In genomic region chr6:43668151-43669028, GRCh38 we compare ENCODE assay signal across 1 cellular context.
TF ChIP-seq lines count a peak whose summit lies in the region.

No MANE protein-coding gene starts in this region.

TF ChIP-seq in HepG2, 621 proteins besides CTCF, POLR2A, EP300 and RAD21 (continued from another document and continues in another):
- TF ChIP-seq ZBTB37 (CRISPR knock-in tag; IDR thresholded peaks at IDR 0.05) (no peak), CENPBD1 (CRISPR knock-in tag; IDR thresholded peaks at IDR 0.05; ENCODE audit: borderline replicate concordance, low read depth) (no peak; the same call in 1 of the 2 replicates), ZNF33B (CRISPR knock-in tag; IDR thresholded peaks at IDR 0.05) (no peak; the same call in 1 of the 2 replicates), NR2F1 (CRISPR knock-in tag; IDR thresholded peaks at IDR 0.05) (no peak), ZNF546 (CRISPR knock-in tag; conservative IDR thresholded peaks at IDR 0.05) (no peak), ZXDC (CRISPR knock-in tag; IDR thresholded peaks at IDR 0.05) (no peak), ATF3 (CRISPR knock-in tag; IDR thresholded peaks at IDR 0.05) (no peak), ZNF772 (CRISPR knock-in tag; IDR thresholded peaks at IDR 0.05) (no peak), CEBPG (CRISPR knock-in tag; IDR thresholded peaks at IDR 0.05) (peak; percentile 47), KLF13 (CRISPR knock-in tag; IDR thresholded peaks at IDR 0.05) (no peak), ZNF251 (CRISPR knock-in tag; IDR thresholded peaks at IDR 0.05) (0 out of 2 replicates have a peak, but pooled peaks have one; percentile 35), PRMT3 (CRISPR knock-in tag; IDR thresholded peaks at IDR 0.05; ENCODE audit: borderline replicate concordance, low read depth) (peak; percentile 19; the same call in 1 of the 2 replicates), ZNF609 (CRISPR knock-in tag; IDR thresholded peaks at IDR 0.05; ENCODE audit: borderline replicate concordance) (peak; percentile 79; the same call in 1 of the 2 replicates), MTF2 (CRISPR knock-in tag; IDR thresholded peaks at IDR 0.05; ENCODE audit: borderline replicate concordance) (peak; percentile 40; the same call in 1 of the 2 replicates), TERF1 (CRISPR knock-in tag; IDR thresholded peaks at IDR 0.05) (no peak), SRSF1 (optimal IDR thresholded peaks at IDR 0.05; ENCODE audit: low read depth, low read length) (peak; percentile 36), ZNF766 (CRISPR knock-in tag; IDR thresholded peaks at IDR 0.05; ENCODE audit: borderline replicate concordance) (no peak; the same call in none of the 2 replicates), SMARCC2 (IDR thresholded peaks at IDR 0.05) (no peak), ZFP1 (CRISPR knock-in tag; IDR thresholded peaks at IDR 0.05) (no peak), MZF1 (CRISPR knock-in tag; IDR thresholded peaks at IDR 0.05; ENCODE audit: borderline replicate concordance) (peak; percentile 89), MTA3 (CRISPR knock-in tag; IDR thresholded peaks at IDR 0.05) (no peak), MAX (IDR thresholded peaks at IDR 0.05) (peak; percentile 86), ZNF777 (CRISPR knock-in tag; IDR thresholded peaks at IDR 0.05) (no peak), ZNF788 (CRISPR knock-in tag; IDR thresholded peaks at IDR 0.05; ENCODE audit: borderline replicate concordance) (peak; percentile 87; the same call in 1 of the 2 replicates), ELK4 (CRISPR knock-in tag; IDR thresholded peaks at IDR 0.05; ENCODE audit: borderline replicate concordance) (no peak), ZNF343 (CRISPR knock-in tag; IDR thresholded peaks at IDR 0.05) (peak; percentile 87), ZNF687 (CRISPR knock-in tag; IDR thresholded peaks at IDR 0.05) (peak; percentile 96), ZNF562 (CRISPR knock-in tag; IDR thresholded peaks at IDR 0.05; ENCODE audit: borderline replicate concordance) (no peak), ZNF543 (CRISPR knock-in tag; IDR thresholded peaks at IDR 0.05) (peak; percentile 94), USF2 (IDR thresholded peaks at IDR 0.05; ENCODE audit: low read depth, low read length) (0 out of 2 replicates have a peak, but pooled peaks have one; percentile 4), USF2 (CRISPR knock-in tag; IDR thresholded peaks at IDR 0.05; ENCODE audit: borderline replicate concordance) (no peak), ZNF138 (CRISPR knock-in tag; IDR thresholded peaks at IDR 0.05; ENCODE audit: low read depth) (no peak), ARNTL (CRISPR knock-in tag; IDR thresholded peaks at IDR 0.05) (peak; percentile 59; the same call in 1 of the 2 replicates), ZNF207 (IDR thresholded peaks at IDR 0.05; ENCODE audit: borderline replicate concordance) (no peak), POLR2G (IDR thresholded peaks at IDR 0.05; ENCODE audit: low read depth, low read length) (peak; percentile 73), ZNF713 (CRISPR knock-in tag; IDR thresholded peaks at IDR 0.05) (no peak), ZNF784 (CRISPR knock-in tag; IDR thresholded peaks at IDR 0.05; ENCODE audit: borderline replicate concordance) (0 out of 2 replicates have a peak, but pooled peaks have one; percentile 49), STAG1 (CRISPR knock-in tag; IDR thresholded peaks at IDR 0.05) (peak; percentile 61), SNRNP70 (IDR thresholded peaks at IDR 0.05; ENCODE audit: low read depth, low read length) (no peak), NFKB2 (CRISPR knock-in tag; IDR thresholded peaks at IDR 0.05; ENCODE audit: borderline replicate concordance) (peak; percentile 44; the same call in 1 of the 2 replicates)
